ENCODE assay signal across 10 cellular contexts in genomic region chr14:90193925-90194324, GRCh38.
DNase-seq lines count a peak whose midpoint lies in the region; ATAC-seq and TF ChIP-seq lines count a peak whose summit lies in the region.
"Had no signal": no experiment of that assay in that cellular context is flagged by ENCODE, and none has a peak within 500 bp of the region (broad histone marks: within the 10 kb centered on the region; RNA-seq: fewer than 3 reads in every experiment).

No MANE protein-coding gene starts in this region.

- no peak overlapping the region for H3K4me3 ChIP-seq in SK-N-SH (ENCODE audit: low read depth in 2 of 2, low read length in 1 of 2)
- H3K4me3 ChIP-seq: prostate gland had no signal

- TF ChIP-seq RAD21 in SK-N-SH (IDR thresholded peaks at IDR 0.05; ENCODE audit: low read length) = no peak

- no peaks in the 10 kb centered on the region; a peak in 1 of 4 replicates for H3K4me1 ChIP-seq in SK-N-SH (ENCODE audit: control insufficient read depth in 1 of 2, insufficient read depth in 2 of 2, low read depth in 1 of 2, low read length in 1 of 2)
- H3K4me1 ChIP-seq: prostate gland had no signal

- no peaks in the 10 kb centered on the region for H4K20me1 ChIP-seq in SK-N-SH (ENCODE audit: insufficient read depth)

- H3K9me3 ChIP-seq in SK-N-SH = no peaks in the 10 kb centered on the region
- H3K9me3 ChIP-seq: prostate gland had no signal

- H3K27ac ChIP-seq in SK-N-SH (ENCODE audit: low read depth in 2 of 2, low read length in 1 of 2) = no peak overlapping the region
- H3K27ac ChIP-seq: prostate gland had no signal

- CTCF ChIA-PET in SK-N-SH (lab: Yijun Ruan, JAX) = interaction anchor here (0.6 to 1.8 kb wide), 5 partner anchors 9 to 1263 kb away, joined by 3 to 5 read pairs (median 4); no protein-coding TSS in a partner anchor

- H3K27me3 ChIP-seq in SK-N-SH (ENCODE audit: insufficient read depth) = no peaks in the 10 kb centered on the region

- H3K36me3 ChIP-seq in SK-N-SH (replicated peaks in 1 of 2; ENCODE audit: control insufficient read depth in 1 of 2, insufficient read depth in 2 of 2, low read length in 1 of 2) = no peaks in the 10 kb centered on the region
- H3K36me3 ChIP-seq: prostate gland had no signal

- H2AFZ ChIP-seq in SK-N-SH (ENCODE audit: low read depth) = no peak overlapping the region

- ATAC-seq in GM18873 (IDR thresholded peaks at IDR 0.05; ENCODE audit: low FRiP score, unreplicated experiment) = no peak

- H3K79me2 ChIP-seq in SK-N-SH (ENCODE audit: insufficient read depth) = no peaks in the 10 kb centered on the region

- peak; percentile 48 for TF ChIP-seq CTCF in GM10266 (IDR thresholded peaks at IDR 0.05; ENCODE audit: control insufficient read depth, insufficient read depth, low read depth, missing control alignments)
- peak; percentile 50 for TF ChIP-seq CTCF in SK-N-SH (IDR thresholded peaks at IDR 0.05)

- POLR2A ChIA-PET in SK-N-SH (lab: Yijun Ruan, JAX) = no interaction called here

- WGBS in SK-N-SH (ENCODE audit: low lambda C conversion rate) = 68% methylated on average over 9 of the region's 9 CpGs

- no peaks in the 10 kb centered on the region for H3F3A ChIP-seq in SK-N-SH (replicated peaks; ENCODE audit: insufficient read depth)

- no peaks in the 10 kb centered on the region for H3K9me2 ChIP-seq in SK-N-SH

- TF ChIP-seq EP300 in SK-N-SH (IDR thresholded peaks at IDR 0.05; ENCODE audit: borderline replicate concordance in 1 of 2, low read depth in 1 of 2, low read length in 1 of 2) = no peak

- peak; percentile 27 for DNase-seq in DMS53 (lab: John Stamatoyannopoulos, UW)
- no peak for DNase-seq in DMS53 treated with DMSO at 0.1 percent for 48 hours (lab: John Stamatoyannopoulos, UW; ENCODE audit: unreplicated experiment)
- DNase-seq in GM10266 (ENCODE audit: extremely low spot score) = no peak
- DNase-seq in SK-N-SH = peak; percentile 26
- DNase-seq in iPS-NIHi11 (ENCODE audit: low spot score) = peak; percentile 44
- no peak for DNase-seq in Kasumi-1 (lab: John Stamatoyannopoulos, UW)
- DNase-seq in RPMI8226 = no peak
- DNase-seq: stimulated activated naive CD4-positive, alpha-beta T cell had no signal

- H3K9ac ChIP-seq in SK-N-SH = no peak overlapping the region

- H3K4me2 ChIP-seq in SK-N-SH = no peak overlapping the region

TF ChIP-seq in SK-N-SH, 30 proteins besides CTCF, POLR2A, EP300 and RAD21:
- TF ChIP-seq MEF2A (IDR thresholded peaks at IDR 0.05; ENCODE audit: borderline replicate concordance, low read depth) (no peak), FOSL2 (IDR thresholded peaks at IDR 0.05; ENCODE audit: borderline replicate concordance, low read depth) (no peak), SIN3A (IDR thresholded peaks at IDR 0.05; ENCODE audit: borderline replicate concordance, low read depth, low read length) (no peak), TEAD4 (IDR thresholded peaks at IDR 0.05; ENCODE audit: borderline replicate concordance, insufficient read depth) (no peak), RXRA (IDR thresholded peaks at IDR 0.05; ENCODE audit: borderline replicate concordance, low read depth) (no peak)
TF ChIP-seq in SK-N-SH: peak in this region for 0.

Comparison
In these comparisons a context has a peak if more than half of its experiments do, and no peak if none do; other contexts are left out.
1. DNase-seq: peak in DMS53 (single experiment), SK-N-SH (single experiment) and iPS-NIHi11 (single experiment); none in DMS53 treated with DMSO at 0.1 percent for 48 hours (single experiment), GM10266 (single experiment), Kasumi-1 (0 of 2) and RPMI8226 (single experiment).